Comparison of ENCODE assay signal across 29 cellular contexts in genomic region chr5:124383693-124384092, GRCh38.
"Had no signal": no experiment of that assay in that cellular context is flagged by ENCODE, and none has a peak within 500 bp of the region (broad histone marks: within the 10 kb centered on the region; RNA-seq: fewer than 3 reads in every experiment).

No MANE protein-coding gene starts in this region.

- H3K27ac ChIP-seq: coronary artery, dorsolateral prefrontal cortex, epithelial cell of prostate, esophagus squamous epithelium, gastrocnemius medialis, heart right ventricle, left lung, lower lobe of right lung had no signal

- H3K4me3 ChIP-seq: coronary artery, dorsolateral prefrontal cortex, esophagus squamous epithelium, gastrocnemius medialis, heart right ventricle, left lung, lower lobe of right lung, mucosa of descending colon had no signal

- ATAC-seq: esophagus mucosa; gastrocnemius medialis; heart right ventricle; left cardiac atrium; left lung; left ventricle myocardium superior; lower lobe of right lung; mucosa of descending colon; naive thymus-derived CD8-positive, alpha-beta T cell had no signal

- H3K4me1 Mint-ChIP-seq: immature natural killer cell; mesothelial cell of epicardium; naive B cell; naive thymus-derived CD8-positive, alpha-beta T cell had no signal

- H3K36me3 ChIP-seq: esophagus squamous epithelium, gastrocnemius medialis, left lung, lower lobe of right lung had no signal

- H3K27me3 ChIP-seq: dorsolateral prefrontal cortex, esophagus squamous epithelium, gastrocnemius medialis, heart right ventricle, left lung had no signal

- FAIRE-seq: colon, endometrium, keratinocyte had no signal

- DNase-seq: dermis blood vessel endothelial cell; dorsolateral prefrontal cortex; effector CD4-positive, alpha-beta T cell; effector memory CD4-positive, alpha-beta T cell; erythroblast; esophagus squamous epithelium; foreskin fibroblast; foreskin melanocyte; gastrocnemius medialis; glutamatergic neuron; head of caudate nucleus; heart right ventricle; hippocampal formation; immature natural killer cell; left cardiac atrium; left lung; left ventricle myocardium superior; lower lobe of right lung; mesenchymal stem cell; mucosa of descending colon; naive B cell; naive thymus-derived CD8-positive, alpha-beta T cell had no signal

- H3K27ac Mint-ChIP-seq: immature natural killer cell; mesothelial cell of epicardium; naive B cell; naive thymus-derived CD8-positive, alpha-beta T cell had no signal

- H3K4me3 Mint-ChIP-seq: immature natural killer cell; mesothelial cell of epicardium; naive B cell; naive thymus-derived CD8-positive, alpha-beta T cell had no signal

- H3K4me1 ChIP-seq: esophagus squamous epithelium, gastrocnemius medialis, heart right ventricle, left lung, lower lobe of right lung had no signal
